ENCODE assay signal across 24 cellular contexts in genomic region chr3:185750015-185750414, GRCh38.
DNase-seq lines count a peak whose midpoint lies in the region; ATAC-seq, FAIRE-seq and TF ChIP-seq lines count a peak whose summit lies in the region.
"Had no signal": no experiment of that assay in that cellular context is flagged by ENCODE, and none has a peak within 500 bp of the region (broad histone marks: within the 10 kb centered on the region; RNA-seq: fewer than 3 reads in every experiment).

No MANE protein-coding gene starts in this region.

- H3K79me2 ChIP-seq in keratinocyte (ENCODE audit: control insufficient read depth, insufficient read depth, low read length) (peaks cover 86% of the 10 kb centered on the region), H9 (ENCODE audit: insufficient read depth, low read length) (peaks cover 12% of the 10 kb centered on the region; the same call in 1 of the 2 replicates)

- H2BK20ac ChIP-seq in H9 (ENCODE audit: low read depth, low read length, poor library complexity, severe bottlenecking) = no peak overlapping the region

- H2AK5ac ChIP-seq in H9 (ENCODE audit: insufficient read length, low read length) = no peak overlapping the region

- no peak overlapping the region for H2AFZ ChIP-seq in keratinocyte (ENCODE audit: control insufficient read depth, low read length)
- H2AFZ ChIP-seq in H9 (ENCODE audit: low read length) = no peak overlapping the region

- DNase-seq in colonic mucosa = no peak
- DNase-seq in keratinocyte (ENCODE audit: low read depth, low spot score) = no peak
- no peak for DNase-seq in progenitor cell of endocrine pancreas (ENCODE audit: low spot score, unreplicated experiment)
- no peak for DNase-seq in activated naive CD8-positive, alpha-beta T cell treated with anti-CD3 and anti-CD28 coated beads, Interleukin-2, amount 50 U/mL, for 24 hours
- no peak for DNase-seq in H9
- DNase-seq: AML-193; Calu3; CD8-positive, alpha-beta memory T cell; DMS153; KBM-7; MM.1S; NCI-H1048; NCI-H1417 treated with DMSO at 0.1 percent for 48 hours; NCI-H187; NCI-H446 treated with DMSO at 0.1 percent for 48 hours; NCI-H748 treated with DMSO at 0.1 percent for 48 hours had no signal

- H3K23ac ChIP-seq in H9 (ENCODE audit: insufficient read length, low read depth, low read length) = no peak overlapping the region

- intact Hi-C loops in colonic mucosa (cut with DNase I) = no loop called here

- no peak overlapping the region for H2BK15ac ChIP-seq in H9 (ENCODE audit: low read depth, low read length)

- H3K27ac Mint-ChIP-seq in progenitor cell of endocrine pancreas (peak overlapping the region; percentile 40), H9 (peak overlapping the region in 1 of 3 experiments; percentile 77; a peak in 3 of 7 replicates)
- H3K27ac Mint-ChIP-seq in activated naive CD8-positive, alpha-beta T cell treated with anti-CD3 and anti-CD28 coated beads, Interleukin-2, amount 50 U/mL, for 24 hours = no peak overlapping the region
- H3K27ac Mint-ChIP-seq: CD8-positive, alpha-beta memory T cell had no signal

- peak overlapping the region; percentile 54 for H3K27ac ChIP-seq in HUES48 (ENCODE audit: low read depth, low read length)
- H3K27ac ChIP-seq in colonic mucosa = peak overlapping the region; percentile 62
- H3K27ac ChIP-seq in keratinocyte (ENCODE audit: control insufficient read depth, insufficient read depth, low read length) = no peak overlapping the region
- no peak overlapping the region for H3K27ac ChIP-seq in H9 (ENCODE audit: insufficient read length, low read depth, low read length)
- H3K27ac ChIP-seq: C4-2B had no signal

- H2BK120ac ChIP-seq in H9 (ENCODE audit: low read depth, low read length, poor library complexity, severe bottlenecking) = no peak overlapping the region

- H3K4me3 ChIP-seq in HUES48 (ENCODE audit: low read depth, low read length) = no peak overlapping the region
- no peak overlapping the region for H3K4me3 ChIP-seq in colonic mucosa
- no peak overlapping the region for H3K4me3 ChIP-seq in keratinocyte (ENCODE audit: control insufficient read depth in 2 of 3, extremely low read depth in 1 of 3, insufficient read depth in 2 of 3, low read depth in 1 of 3, low read length in 3 of 3)

- no peak overlapping the region for H3K18ac ChIP-seq in H9 (ENCODE audit: insufficient read length, low read depth, low read length)

- H3K4me2 ChIP-seq in keratinocyte (ENCODE audit: control insufficient read depth, extremely low read depth, insufficient read depth, low read depth, low read length) (no peak overlapping the region), H9 (ENCODE audit: insufficient read depth, insufficient read length, low read length) (no peak overlapping the region)

- H3K23me2 ChIP-seq in H9 (ENCODE audit: insufficient read length, low read depth, low read length, poor library complexity, severe bottlenecking) = no peaks in the 10 kb centered on the region

- no peak overlapping the region for H3K56ac ChIP-seq in H9 (ENCODE audit: insufficient read length, low read depth, low read length)

- TF ChIP-seq CTCF in colonic mucosa (IDR thresholded peaks at IDR 0.05) (no peak), keratinocyte (optimal IDR thresholded peaks at IDR 0.05 in 1 of 3, IDR thresholded peaks at IDR 0.05 in 1 of 3, conservative IDR thresholded peaks at IDR 0.05 in 1 of 3; ENCODE audit: extremely low read depth in 1 of 3, insufficient read depth in 2 of 3, low read length in 3 of 3) (no peak), progenitor cell of endocrine pancreas (IDR thresholded peaks at IDR 0.05; ENCODE audit: unreplicated experiment) (no peak), H9 (conservative IDR thresholded peaks at IDR 0.05) (no peak)

- no peak overlapping the region for H2BK5ac ChIP-seq in H9 (ENCODE audit: insufficient read length, low read length)

- peak; percentile 5 for FAIRE-seq in keratinocyte (lab: Jason Lieb, UNC)
- FAIRE-seq: G401.6, GM12892, GM18507, H54 had no signal

- H3K4me3 Mint-ChIP-seq in progenitor cell of endocrine pancreas (ENCODE audit: low read depth) (no peak overlapping the region), H9 (no peak overlapping the region)
- H3K4me3 Mint-ChIP-seq in activated naive CD8-positive, alpha-beta T cell treated with anti-CD3 and anti-CD28 coated beads, Interleukin-2, amount 50 U/mL, for 24 hours = no peak overlapping the region
- H3K4me3 Mint-ChIP-seq: CD8-positive, alpha-beta memory T cell had no signal

- H3T11ph ChIP-seq in H9 (ENCODE audit: low read length) = no peak overlapping the region

- no peak for ATAC-seq in activated naive CD8-positive, alpha-beta T cell treated with anti-CD3 and anti-CD28 coated beads, Interleukin-2, amount 50 U/mL, for 24 hours
- no peak for ATAC-seq in GM21619 (IDR thresholded peaks at IDR 0.05; ENCODE audit: unreplicated experiment)
- ATAC-seq: SK-N-SH treated with all-trans-retinoic acid at 6 μM for 48 hours had no signal

- dilution Hi-C loops in keratinocyte (cut with MboI; ENCODE audit: extremely low pct_ligation_motif_present, low sequenced_read_pairs) = no loop called here

- no peak overlapping the region for H2BK12ac ChIP-seq in H9 (ENCODE audit: insufficient read length, low read depth, low read length)

- H3K36me3 Mint-ChIP-seq in progenitor cell of endocrine pancreas (ENCODE audit: insufficient read depth) = peaks cover 19% of the 10 kb centered on the region
- no peaks in the 10 kb centered on the region for H3K36me3 Mint-ChIP-seq in activated naive CD8-positive, alpha-beta T cell treated with anti-CD3 and anti-CD28 coated beads, Interleukin-2, amount 50 U/mL, for 24 hours (ENCODE audit: low read depth)
- H3K36me3 Mint-ChIP-seq in H9 (ENCODE audit: insufficient read depth in 1 of 3, low read depth in 3 of 3) = peaks cover 20 to 27% (median 26%) of the 10 kb centered on the region in 3 experiments

- H4K20me1 ChIP-seq in keratinocyte (ENCODE audit: control insufficient read depth, extremely low read depth, insufficient read depth, low read length) (no peaks in the 10 kb centered on the region), H9 (ENCODE audit: control insufficient read depth, insufficient read depth, insufficient read length) (no peaks in the 10 kb centered on the region)

- no CpG with 5 or more reads among the region's 1 CpG for WGBS in H9 (ENCODE audit: extremely low coverage, insufficient read length, low lambda C conversion rate)

- no peak overlapping the region for H4K91ac ChIP-seq in H9 (ENCODE audit: insufficient read length, low read depth, low read length)

- H3K36me3 ChIP-seq in HUES48 (ENCODE audit: control insufficient read depth, insufficient read depth, low read length) (peaks cover 5% of the 10 kb centered on the region), colonic mucosa (no peaks in the 10 kb centered on the region), keratinocyte (ENCODE audit: control insufficient read depth in 2 of 2, extremely low read depth in 1 of 2, insufficient read depth in 2 of 2, low read length in 2 of 2) (peaks cover 11 to 17% of the 10 kb centered on the region in 2 experiments)

- H3K27me3 ChIP-seq in HUES48 (ENCODE audit: control insufficient read depth, insufficient read depth, low read length) = no peaks in the 10 kb centered on the region
- no peaks in the 10 kb centered on the region for H3K27me3 ChIP-seq in colonic mucosa
- H3K27me3 ChIP-seq in keratinocyte (ENCODE audit: control insufficient read depth, extremely low read depth, insufficient read depth, low read length) = no peaks in the 10 kb centered on the region
- H3K27me3 ChIP-seq in H9 (ENCODE audit: insufficient read depth, low read length) = no peaks in the 10 kb centered on the region

- no peak overlapping the region for H4K5ac ChIP-seq in H9 (ENCODE audit: insufficient read length, low read depth, low read length)

- no peaks in the 10 kb centered on the region for H3K9me3 ChIP-seq in HUES48 (ENCODE audit: control insufficient read depth, insufficient read depth, low read length)
- no peaks in the 10 kb centered on the region for H3K9me3 ChIP-seq in colonic mucosa
- no peaks in the 10 kb centered on the region for H3K9me3 ChIP-seq in keratinocyte (ENCODE audit: control insufficient read depth, low read depth, low read length)
- H3K9me3 ChIP-seq in H9 (ENCODE audit: control insufficient read depth, low read depth, low read length) = no peaks in the 10 kb centered on the region

- H3K4me1 ChIP-seq in HUES48 (ENCODE audit: control insufficient read depth, insufficient read depth, low read length) (peaks cover 42% of the 10 kb centered on the region), colonic mucosa (peaks cover 5% of the 10 kb centered on the region), keratinocyte (ENCODE audit: control insufficient read depth, extremely low read depth, insufficient read depth, low read length) (peaks cover 41% of the 10 kb centered on the region), H9 (ENCODE audit: insufficient read depth, low read length) (peaks cover 12% of the 10 kb centered on the region)

- peaks cover 7% of the 10 kb centered on the region for H3K79me1 ChIP-seq in H9 (ENCODE audit: insufficient read depth, low read depth, low read length, poor library complexity, severe bottlenecking)

- H3K9ac ChIP-seq in HUES48 (ENCODE audit: low read depth, low read length) = no peak overlapping the region
- peak overlapping the region in 1 of 2 donors; percentile 1 for H3K9ac ChIP-seq in colonic mucosa (ENCODE audit: low read depth in 2 of 2, low read length in 2 of 2)
- no peak overlapping the region for H3K9ac ChIP-seq in keratinocyte (ENCODE audit: control insufficient read depth, extremely low read depth, insufficient read depth, low read length)
- H3K9ac ChIP-seq in H9 (ENCODE audit: extremely low read depth, insufficient read length, low read length) = no peak overlapping the region

- no peak overlapping the region for H4K8ac ChIP-seq in H9 (replicated peaks; ENCODE audit: insufficient read length, low read depth, low read length)

- no peaks in the 10 kb centered on the region for H3K9me1 ChIP-seq in keratinocyte (ENCODE audit: control insufficient read depth, extremely low read depth, insufficient read depth, low read length)

- H3K9me3 Mint-ChIP-seq in progenitor cell of endocrine pancreas (ENCODE audit: low read depth) (no peaks in the 10 kb centered on the region), H9 (peaks cover 4 to 8% of the 10 kb centered on the region in 2 experiments; a peak in 4 of 5 replicates)
- H3K9me3 Mint-ChIP-seq in activated naive CD8-positive, alpha-beta T cell treated with anti-CD3 and anti-CD28 coated beads, Interleukin-2, amount 50 U/mL, for 24 hours = no peaks in the 10 kb centered on the region

- peaks cover 24% of the 10 kb centered on the region for H3K4me1 Mint-ChIP-seq in progenitor cell of endocrine pancreas (ENCODE audit: low read depth)
- H3K4me1 Mint-ChIP-seq in activated naive CD8-positive, alpha-beta T cell treated with anti-CD3 and anti-CD28 coated beads, Interleukin-2, amount 50 U/mL, for 24 hours = peaks cover 10% of the 10 kb centered on the region
- H3K4me1 Mint-ChIP-seq in H9 = peaks cover 64 to 68% of the 10 kb centered on the region in 2 experiments
- H3K4me1 Mint-ChIP-seq: CD8-positive, alpha-beta memory T cell had no signal

- H3K27me3 Mint-ChIP-seq in progenitor cell of endocrine pancreas (no peaks in the 10 kb centered on the region), H9 (ENCODE audit: low read depth) (no peaks in the 10 kb centered on the region)
- peaks cover 5% of the 10 kb centered on the region for H3K27me3 Mint-ChIP-seq in activated naive CD8-positive, alpha-beta T cell treated with anti-CD3 and anti-CD28 coated beads, Interleukin-2, amount 50 U/mL, for 24 hours

- H3K4ac ChIP-seq in H9 (ENCODE audit: low read depth, low read length) = no peak overlapping the region

- no peak overlapping the region for H3K14ac ChIP-seq in H9 (ENCODE audit: insufficient read depth, low read length)

Comparison
In these comparisons a context has a peak if more than half of its experiments do, and no peak if none do; other contexts are left out.
1. H3K27ac ChIP-seq: peak in HUES48 (single experiment) and colonic mucosa (single experiment); none in keratinocyte (single experiment) and H9 (single experiment).